ENCODE assay signal across 14 cellular contexts in genomic region chr3:115975796-115976195, GRCh38.
"Had no signal": no experiment of that assay in that cellular context is flagged by ENCODE, and none has a peak within 500 bp of the region (broad histone marks: within the 10 kb centered on the region; RNA-seq: fewer than 3 reads in every experiment).

No MANE protein-coding gene starts in this region.

- H3K9me3 ChIP-seq: left ventricle myocardium inferior, tibial artery, uterus had no signal

- DNase-seq: activated CD4-positive, alpha-beta memory T cell treated with anti-CD3 and anti-CD28 coated beads, Interleukin-2, amount 10 ng/mL, durations not matched to agents 7 days and 5 days; activated gamma-delta T cell treated with Interleukin-2 at 50 U/mL for 16 hours; activated naive CD8-positive, alpha-beta T cell treated with anti-CD3 and anti-CD28 coated beads for 36 hours; activated T-cell treated with anti-CD3 and anti-CD28 coated beads, Interleukin-2, amount 50 U/mL, for 48 hours; foreskin keratinocyte; left ventricle myocardium inferior; tibial artery; uterus had no signal

- H3K4me1 ChIP-seq: foreskin keratinocyte, left ventricle myocardium inferior, tibial artery, uterus had no signal

- FAIRE-seq: bronchial epithelial cell, endothelial cell of umbilical vein, keratinocyte had no signal

- H3K36me3 ChIP-seq: left ventricle myocardium inferior, tibial artery, uterus had no signal

- H3K4me3 ChIP-seq: left ventricle myocardium inferior, skin epidermis, tibial artery, uterus had no signal

- H3K27ac ChIP-seq: foreskin keratinocyte, left ventricle myocardium inferior, skin epidermis, tibial artery, uterus, VCaP had no signal

- ATAC-seq: stimulated activated memory B cell treated with anti-CD40 and anti-IgM and Interleukin-4, amounts not matched to agents 10 μg/mL and 1 μg/mL and 100 μg/mL, for 72 hours had no signal
